ENCODE assay signal across 23 cellular contexts in genomic region chr11:59204736-59205135, GRCh38. TPM values are rescaled to one million over a fixed set of nuclear protein-coding genes. Genes with fewer than 3 reads are reported as not detected.
DNase-seq lines count a peak whose midpoint lies in the region; FAIRE-seq and TF ChIP-seq lines count a peak whose summit lies in the region.
"Had no signal": no experiment of that assay in that cellular context is flagged by ENCODE, and none has a peak within 500 bp of the region (broad histone marks: within the 10 kb centered on the region; RNA-seq: fewer than 3 reads in every experiment).

No MANE protein-coding gene starts in this region.

- H2BK120ac ChIP-seq in neuronal stem cell (ENCODE audit: low read depth, low read length) = no peak overlapping the region

- H3K27ac Mint-ChIP-seq in CD14-positive monocyte (peak overlapping the region; percentile 13 to 87 (median 76)), astrocyte (ENCODE audit: unreplicated experiment) (peak overlapping the region; percentile 72)
- no peak overlapping the region for H3K27ac Mint-ChIP-seq in activated T-helper 2 cell treated with anti-CD3 and anti-CD28 coated beads, Interferon-gamma antibody, Interleukin-2, Interleukin-4, amounts not matched to agents 10 μg/mL and 5 μg/mL and 100 μg/mL, durations not matched to agents 14 hours and 24 hours and 36 hours
- H3K27ac Mint-ChIP-seq: CD4-positive, alpha-beta T cell had no signal

- no peaks in the 10 kb centered on the region for H3K27me3 Mint-ChIP-seq in CD14-positive monocyte (ENCODE audit: low read depth in 3 of 3)
- no peaks in the 10 kb centered on the region for H3K27me3 Mint-ChIP-seq in astrocyte (ENCODE audit: low read depth, unreplicated experiment)
- peaks cover 30% of the 10 kb centered on the region for H3K27me3 Mint-ChIP-seq in activated T-helper 2 cell treated with anti-CD3 and anti-CD28 coated beads, Interferon-gamma antibody, Interleukin-2, Interleukin-4, amounts not matched to agents 10 μg/mL and 5 μg/mL and 100 μg/mL, durations not matched to agents 14 hours and 24 hours and 36 hours (ENCODE audit: low read depth)
- H3K27me3 Mint-ChIP-seq: CD4-positive, alpha-beta T cell had no signal

- H3K4ac ChIP-seq in neuronal stem cell (ENCODE audit: low read length) = no peak overlapping the region

- H3K23ac ChIP-seq in neuronal stem cell (ENCODE audit: low read depth, low read length, poor library complexity) = no peak overlapping the region

- intact Hi-C loops in CD14-positive monocyte (cut with micrococcal nuclease) (loop anchor here in 1 of 2 donors (5.0 kb wide), 2 partner anchors 32 to 53 kb away; partner anchors contain the start of gene DTX4), kidney (cut with DNase I) (loop anchor here (5.0 kb wide), 1 partner anchor 32 kb away; the partner anchor contains the start of gene DTX4)
- intact Hi-C loops in activated T-helper 2 cell treated with anti-CD3 and anti-CD28 coated beads, Interferon-gamma antibody, Interleukin-2, Interleukin-4, amounts not matched to agents 10 μg/mL and 5 μg/mL and 100 μg/mL, durations not matched to agents 14 hours and 24 hours and 36 hours (cut with micrococcal nuclease) = no loop called here

- H4K91ac ChIP-seq in neuronal stem cell (ENCODE audit: low read depth, low read length, poor library complexity) = no peak overlapping the region

- peak overlapping the region; percentile 12 for H3K18ac ChIP-seq in neuronal stem cell (ENCODE audit: low read length)

- H3K27me3 ChIP-seq in astrocyte (ENCODE audit: insufficient read depth, low read length) = peaks cover 21% of the 10 kb centered on the region
- peaks cover 0 to 1% (median 0%) of the 10 kb centered on the region in 3 experiments for H3K27me3 ChIP-seq in neuronal stem cell (ENCODE audit: control insufficient read depth in 3 of 3, insufficient read depth in 3 of 3, low read depth in 1 of 3, low read length in 3 of 3)

- DNase-seq in CD14-positive monocyte (ENCODE audit: low spot score) (no peak), HT1080 (ENCODE audit: low read depth) (peak; percentile 51), astrocyte (ENCODE audit: low read depth) (no peak), neuronal stem cell (ENCODE audit: low spot score) (no peak), HPDE6-E6E7 (ENCODE audit: extremely low spot score) (no peak), NCI-H2196 treated with DMSO at 0.1 percent for 48 hours (lab: John Stamatoyannopoulos, UW; ENCODE audit: unreplicated experiment) (no peak), kidney (no peak)
- no peak for DNase-seq in activated T-helper 2 cell treated with anti-CD3 and anti-CD28 coated beads, Interferon-gamma antibody, Interleukin-2, Interleukin-4, amounts not matched to agents 10 μg/mL and 5 μg/mL and 100 μg/mL, durations not matched to agents 14 hours and 24 hours and 36 hours (ENCODE audit: low spot score)
- DNase-seq: Calu3; CD4-positive, alpha-beta T cell; DMS53; H7; MV-4-11; NCI-H1417 treated with DMSO at 0.1 percent for 48 hours; NCI-H2029; NCI-H2171; NCI-H774; PC-9; SW 1271 had no signal

- no peak for TF ChIP-seq CTCF in CD14-positive monocyte (IDR thresholded peaks at IDR 0.05)
- TF ChIP-seq CTCF in astrocyte (IDR thresholded peaks at IDR 0.05; ENCODE audit: insufficient read depth, low read depth, low read length) = no peak
- no peak for TF ChIP-seq CTCF in kidney (IDR thresholded peaks at IDR 0.05; ENCODE audit: borderline replicate concordance, extremely low read depth, insufficient read depth)

- peaks cover 84 to 94% of the 10 kb centered on the region in 2 donors for H3K36me3 Mint-ChIP-seq in CD14-positive monocyte
- H3K36me3 Mint-ChIP-seq in astrocyte (ENCODE audit: low read depth, unreplicated experiment) = peaks cover 38% of the 10 kb centered on the region
- H3K36me3 Mint-ChIP-seq in activated T-helper 2 cell treated with anti-CD3 and anti-CD28 coated beads, Interferon-gamma antibody, Interleukin-2, Interleukin-4, amounts not matched to agents 10 μg/mL and 5 μg/mL and 100 μg/mL, durations not matched to agents 14 hours and 24 hours and 36 hours (ENCODE audit: low read depth) = no peaks in the 10 kb centered on the region

- no peak overlapping the region for H2AK5ac ChIP-seq in neuronal stem cell (ENCODE audit: low read depth, low read length)

- FAIRE-seq in astrocyte (lab: Jason Lieb, UNC) = no peak
- no peak for FAIRE-seq in kidney (lab: Jason Lieb, UNC)
- FAIRE-seq: GM18507 had no signal

- H3K27ac ChIP-seq in astrocyte (ENCODE audit: low read depth, low read length) (no peak overlapping the region), neuronal stem cell (replicated peaks; ENCODE audit: low read length) (no peak overlapping the region), kidney (ENCODE audit: low read depth in 2 of 2, low read length in 2 of 2) (no peak overlapping the region)
- H3K27ac ChIP-seq: PC-9 had no signal

- H2BK5ac ChIP-seq in neuronal stem cell (ENCODE audit: low read length) = no peak overlapping the region

- H3K9me3 ChIP-seq in astrocyte (ENCODE audit: insufficient read depth, low read depth, low read length) (no peaks in the 10 kb centered on the region), neuronal stem cell (replicated peaks in 1 of 2; ENCODE audit: control insufficient read depth in 2 of 2, insufficient read depth in 1 of 2, low read depth in 1 of 2, low read length in 2 of 2) (no peaks in the 10 kb centered on the region), kidney (ENCODE audit: control insufficient read depth in 1 of 2, low read length in 2 of 2) (no peaks in the 10 kb centered on the region)

- no peak overlapping the region for H2BK12ac ChIP-seq in neuronal stem cell (ENCODE audit: low read length)

- H3K36me3 ChIP-seq in astrocyte (ENCODE audit: insufficient read depth, low read length) (no peaks in the 10 kb centered on the region), neuronal stem cell (replicated peaks in 1 of 2; ENCODE audit: control insufficient read depth in 2 of 2, insufficient read depth in 2 of 2, low read length in 2 of 2) (peaks cover 64 to 98% of the 10 kb centered on the region in 2 donors), kidney (ENCODE audit: control insufficient read depth in 1 of 2, insufficient read depth in 2 of 2, low read length in 2 of 2) (peaks cover 5 to 11% of the 10 kb centered on the region in 2 donors)

- H3K4me3 ChIP-seq in astrocyte (ENCODE audit: insufficient read depth, low read depth, low read length) (no peak overlapping the region), neuronal stem cell (ENCODE audit: low read length in 2 of 2) (peak overlapping the region in 1 of 2 donors; percentile 18), kidney (ENCODE audit: low read length in 2 of 2) (no peak overlapping the region)
- H3K4me3 ChIP-seq: PC-9 had no signal

- H3K9ac ChIP-seq in astrocyte (ENCODE audit: low read length) = no peak overlapping the region
- peak overlapping the region; percentile 1 for H3K9ac ChIP-seq in neuronal stem cell (ENCODE audit: low read depth, low read length, poor library complexity)
- no peak overlapping the region for H3K9ac ChIP-seq in kidney (ENCODE audit: low read length in 2 of 2)

- H4K8ac ChIP-seq in neuronal stem cell (ENCODE audit: low read depth, low read length) = no peak overlapping the region

- H3K9me3 Mint-ChIP-seq in CD14-positive monocyte (peaks cover 0 to 8% (median 0%) of the 10 kb centered on the region in 7 donors), astrocyte (ENCODE audit: unreplicated experiment) (peaks cover 2% of the 10 kb centered on the region)
- H3K9me3 Mint-ChIP-seq in activated T-helper 2 cell treated with anti-CD3 and anti-CD28 coated beads, Interferon-gamma antibody, Interleukin-2, Interleukin-4, amounts not matched to agents 10 μg/mL and 5 μg/mL and 100 μg/mL, durations not matched to agents 14 hours and 24 hours and 36 hours = no peaks in the 10 kb centered on the region
- H3K9me3 Mint-ChIP-seq: CD4-positive, alpha-beta T cell had no signal

- no peak overlapping the region for H3K14ac ChIP-seq in neuronal stem cell (ENCODE audit: low read length)

- H3K4me1 Mint-ChIP-seq in CD14-positive monocyte (peaks cover 64% of the 10 kb centered on the region), astrocyte (ENCODE audit: low read depth, unreplicated experiment) (peaks cover 38% of the 10 kb centered on the region)
- H3K4me1 Mint-ChIP-seq in activated T-helper 2 cell treated with anti-CD3 and anti-CD28 coated beads, Interferon-gamma antibody, Interleukin-2, Interleukin-4, amounts not matched to agents 10 μg/mL and 5 μg/mL and 100 μg/mL, durations not matched to agents 14 hours and 24 hours and 36 hours (ENCODE audit: low read depth) = peaks cover 30% of the 10 kb centered on the region

- no CpG with 5 or more reads among the region's 3 CpGs for WGBS in neuronal stem cell (ENCODE audit: extremely low coverage in 2 of 2, insufficient read length in 2 of 2, insufficient replicate concordance in 1 of 2), 2 donors

- H2BK15ac ChIP-seq in neuronal stem cell (ENCODE audit: low read length) = no peak overlapping the region

- H3K79me1 ChIP-seq in neuronal stem cell (ENCODE audit: low read depth, low read length) = peaks cover 5% of the 10 kb centered on the region

- peak overlapping the region in 1 of 2 donors; percentile 57 for H3K4me3 Mint-ChIP-seq in CD14-positive monocyte
- no peak overlapping the region for H3K4me3 Mint-ChIP-seq in astrocyte (ENCODE audit: unreplicated experiment)
- no peak overlapping the region for H3K4me3 Mint-ChIP-seq in activated T-helper 2 cell treated with anti-CD3 and anti-CD28 coated beads, Interferon-gamma antibody, Interleukin-2, Interleukin-4, amounts not matched to agents 10 μg/mL and 5 μg/mL and 100 μg/mL, durations not matched to agents 14 hours and 24 hours and 36 hours (ENCODE audit: low read depth)
- H3K4me3 Mint-ChIP-seq: CD4-positive, alpha-beta T cell had no signal

- no peaks in the 10 kb centered on the region for H3K79me2 ChIP-seq in astrocyte (ENCODE audit: insufficient read depth, low read length)

- H3K4me2 ChIP-seq in astrocyte (ENCODE audit: low read length) (no peak overlapping the region), neuronal stem cell (ENCODE audit: insufficient read depth, low read length, poor library complexity, severe bottlenecking) (no peak overlapping the region)
- H3K4me2 ChIP-seq: PC-9 had no signal

- no peaks in the 10 kb centered on the region for H4K20me1 ChIP-seq in astrocyte (ENCODE audit: insufficient read depth, low read length)

- H3K4me1 ChIP-seq in astrocyte (ENCODE audit: insufficient read depth, low read length) (peaks cover 20% of the 10 kb centered on the region), neuronal stem cell (ENCODE audit: control insufficient read depth in 2 of 2, insufficient read depth in 1 of 2, low read depth in 1 of 2, low read length in 2 of 2) (peaks cover 2% of the 10 kb centered on the region in 2 donors), kidney (ENCODE audit: control insufficient read depth in 1 of 2, insufficient read depth in 1 of 2, low read depth in 1 of 2, low read length in 2 of 2) (peaks cover 4 to 6% of the 10 kb centered on the region in 2 donors)

- H2AFZ ChIP-seq in astrocyte (ENCODE audit: low read depth, low read length) (no peak overlapping the region), neuronal stem cell (ENCODE audit: low read length) (no peak overlapping the region)
- H2AFZ ChIP-seq: PC-9 had no signal

RNA-seq across cellular contexts. Expression of gene MPEG1, which starts 8.0 kb away (rescaled TPM):
- 100 to 1,000 TPM; 691 to 971 TPM for polyA plus RNA-seq in CD14-positive monocyte
- not detected in 2 replicates for total RNA-seq in HT1080 (2014; rRNA removed; shearing (Covaris generic))
- not detected in 2 replicates for polyA plus RNA-seq in HT1080 (2015; cell fraction: cytosol; rRNA removed)
- polyA plus RNA-seq in HT1080 (2015; cell fraction: nucleus; rRNA removed) = not detected in 2 replicates
- not detected in 2 replicates for total RNA-seq in astrocyte
- not detected for polyA plus RNA-seq in neuronal stem cell (2013, experiment 1 of 2)
- not detected for polyA plus RNA-seq in neuronal stem cell (2013, experiment 2 of 2)
- 33.1 TPM for total RNA-seq in kidney
- polyA plus RNA-seq in kidney (ENCODE audit: insufficient read depth, low read depth, low replicate concordance) = 2.6 TPM
- total RNA-seq in activated T-helper 2 cell treated with anti-CD3 and anti-CD28 coated beads, Interferon-gamma antibody, Interleukin-2, Interleukin-4, amounts not matched to agents 10 μg/mL and 5 μg/mL and 100 μg/mL, durations not matched to agents 14 hours and 24 hours and 36 hours = 0.05 TPM in 1 of 2 replicates, not detected in the other
- total RNA-seq: Calu3, G401, H7, NCI-H460, PC-9, SK-MEL-5 had no signal

RNA-seq across cellular contexts. Expression of gene DTX4, which starts 32.8 kb away (rescaled TPM):
- polyA plus RNA-seq in CD14-positive monocyte (1 to 10 TPM; 1.1 to 1.9 TPM), kidney (ENCODE audit: insufficient read depth, low read depth, low replicate concordance) (7.2 TPM)
- total RNA-seq in HT1080 (2014; rRNA removed; shearing (Covaris generic)) = 1.2 and 2.8 TPM in 2 replicates
- 0.67 and 1.3 TPM in 2 replicates for polyA plus RNA-seq in HT1080 (2015; cell fraction: cytosol; rRNA removed)
- 1.00 and 1.4 TPM in 2 replicates for polyA plus RNA-seq in HT1080 (2015; cell fraction: nucleus; rRNA removed)
- total RNA-seq in astrocyte (16.1 and 19.5 TPM in 2 replicates), kidney (21.8 TPM)
- polyA plus RNA-seq in neuronal stem cell (2013, experiment 1 of 2) = 84.4 TPM
- 84.6 TPM for polyA plus RNA-seq in neuronal stem cell (2013, experiment 2 of 2)
- total RNA-seq in activated T-helper 2 cell treated with anti-CD3 and anti-CD28 coated beads, Interferon-gamma antibody, Interleukin-2, Interleukin-4, amounts not matched to agents 10 μg/mL and 5 μg/mL and 100 μg/mL, durations not matched to agents 14 hours and 24 hours and 36 hours = 0.09 and 0.68 TPM in 2 replicates

Comparison
In these comparisons a context has a peak if more than half of its experiments do, and no peak if none do; other contexts are left out.
1. RNA of gene MPEG1, which starts 8.0 kb away (total RNA-seq): 33.1 TPM in kidney (single experiment); 0.05 TPM in activated T-helper 2 cell treated with anti-CD3 and anti-CD28 coated beads, Interferon-gamma antibody, Interleukin-2, Interleukin-4, amounts not matched to agents 10 μg/mL and 5 μg/mL and 100 μg/mL, durations not matched to agents 14 hours and 24 hours and 36 hours, not detected in HT1080 and not detected in astrocyte; every median in the first group is over 10 times any median in the second.